In genomic region chr4:147824884-147825283, GRCh38 we compare ENCODE assay signal across 19 cellular contexts.
"Had no signal": no experiment of that assay in that cellular context is flagged by ENCODE, and none has a peak within 500 bp of the region (broad histone marks: within the 10 kb centered on the region; RNA-seq: fewer than 3 reads in every experiment).

No MANE protein-coding gene starts in this region.

- ATAC-seq: activated CD8-positive, alpha-beta T cell treated with anti-CD3 and anti-CD28 coated beads, Interleukin-2, amount 10 ng/mL, durations not matched to agents 7 days and 5 days; stimulated activated naive CD8-positive, alpha-beta T cell treated with anti-CD3 and anti-CD28 coated beads, Interleukin-15, Interleukin-2, amounts not matched to agents 100 U/mL and 50 U/mL, for 24 hours had no signal

- H3K27me3 ChIP-seq: body of pancreas, SJCRH30 had no signal

- DNase-seq: activated CD4-positive, alpha-beta T cell treated with anti-CD3 and anti-CD28 coated beads, Interleukin-2, amount 10 ng/mL, durations not matched to agents 24 days and 14 days; activated CD4-positive, CD25-positive, alpha-beta regulatory T cell; activated CD8-positive, alpha-beta memory T cell treated with anti-CD3 and anti-CD28 coated beads, Interleukin-2, amount 50 U/mL, for 4 hours; activated CD8-positive, alpha-beta T cell treated with anti-CD3 and anti-CD28 coated beads, Interleukin-2, amount 10 ng/mL, durations not matched to agents 7 days and 5 days; activated gamma-delta T cell; activated T-cell treated with anti-CD3 and anti-CD28 coated beads, Interleukin-2, amount 50 U/mL, for 48 hours; amniotic stem cell; body of pancreas; naive B cell; retina; SJCRH30; stimulated activated CD4-positive, alpha-beta T cell treated with anti-CD3 and anti-CD28 coated beads, Interleukin-15, amount 100 ng/mL, for 24 hours; stimulated activated CD4-positive, alpha-beta T cell treated with anti-CD3 and anti-CD28 coated beads, Interleukin-4, amount 100 ng/mL, for 24 hours; stimulated activated CD8-positive, alpha-beta memory T cell treated with anti-CD3 and anti-CD28 coated beads, Interleukin-4, amount 100 ng/mL, for 48 hours; stimulated activated naive CD8-positive, alpha-beta T cell treated with anti-CD3 and anti-CD28 coated beads, Interleukin-15, Interleukin-2, amounts not matched to agents 100 U/mL and 50 U/mL, for 24 hours; T-helper 2 cell had no signal

- H3K9me3 ChIP-seq: body of pancreas, SJCRH30 had no signal

- H3K27ac ChIP-seq: parathyroid adenoma, SJCRH30 had no signal

- H3K4me3 ChIP-seq: body of pancreas, lung, SJCRH30, skin epidermis had no signal

- H3K9ac ChIP-seq: parathyroid adenoma had no signal
